26 cellular contexts compared by ENCODE assay signal in the genomic region with DNA sequence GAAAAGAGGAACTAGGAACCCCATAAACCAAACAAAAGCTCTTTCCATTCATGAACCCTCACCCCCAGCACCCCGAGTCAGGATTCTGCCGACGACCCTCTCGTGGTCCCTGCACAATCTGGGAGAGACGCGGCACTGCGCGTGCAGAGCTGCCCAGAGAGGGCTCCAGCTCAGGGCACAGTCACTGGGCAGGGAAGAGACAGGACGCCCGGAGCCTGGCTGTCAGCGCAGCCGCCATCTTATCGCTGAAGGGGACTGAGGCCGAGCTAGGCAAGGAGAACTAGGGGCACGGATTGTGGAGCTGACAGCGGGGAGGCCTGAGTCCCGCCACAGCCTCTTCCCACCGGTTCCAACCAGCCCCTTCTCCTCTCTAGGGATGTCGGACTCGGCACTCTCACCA. TPM values are rescaled to one million over a fixed set of nuclear protein-coding genes. Genes with fewer than 3 reads are reported as not detected.
DNase-seq lines count a peak whose midpoint lies in the region; ATAC-seq and TF ChIP-seq lines count a peak whose summit lies in the region.
"Had no signal": no experiment of that assay in that cellular context is flagged by ENCODE, and none has a peak within 500 bp of the region (broad histone marks: within the 10 kb centered on the region; RNA-seq: fewer than 3 reads in every experiment).

No MANE protein-coding gene starts in this region.

- H3K36me3 ChIP-seq in HUES6 (ENCODE audit: control insufficient read depth, insufficient read depth, low read length) = no peaks in the 10 kb centered on the region
- H3K36me3 ChIP-seq in ascending aorta = no peaks in the 10 kb centered on the region
- H3K36me3 ChIP-seq: prostate gland, SJSA1, WERI-Rb-1 had no signal

- DNase-seq in ascending aorta (ENCODE audit: low spot score in 2 of 2) (no peak), kidney tubule cell (ENCODE audit: low spot score) (peak; percentile 3), HT-29 (ENCODE audit: low spot score) (no peak), HFFc6 (no peak)
- no peak for DNase-seq in stimulated activated naive B cell treated with anti-CD40 and anti-IgM and Interleukin-4, amounts not matched to agents 10 μg/mL and 1 μg/mL and 100 μg/mL, for 72 hours
- DNase-seq in activated naive CD4-positive, alpha-beta T cell treated with anti-CD3 and anti-CD28 coated beads, Interleukin-2, amount 50 U/mL, for 72 hours (ENCODE audit: low spot score in 2 of 2) = no peak
- DNase-seq: activated CD4-positive, alpha-beta T cell treated with anti-CD3 and anti-CD28 coated beads, Interleukin-2, amount 50 U/mL, for 1 hour; activated CD8-positive, alpha-beta memory T cell treated with anti-CD3 and anti-CD28 coated beads, Interleukin-2, amount 50 U/mL, for 4 hours; CD4-positive, alpha-beta memory T cell; cortex of kidney; foreskin keratinocyte; GDM1; mesendoderm; MM.1S; NCI-H1694; NCI-H226; PC-3; T-helper 17 cell; WERI-Rb-1 had no signal

- H3K27me3 ChIP-seq in HUES6 (ENCODE audit: control insufficient read depth, insufficient read depth, low read length) (no peaks in the 10 kb centered on the region), ascending aorta (no peaks in the 10 kb centered on the region)
- H3K27me3 ChIP-seq: foreskin keratinocyte, SJSA1 had no signal

- H3K27ac ChIP-seq in HUES6 (ENCODE audit: low read depth, low read length) (no peak overlapping the region), ascending aorta (no peak overlapping the region)
- H3K27ac ChIP-seq: foreskin keratinocyte, prostate gland, SJSA1, WERI-Rb-1 had no signal

- H3K4me3 ChIP-seq in HUES6 (ENCODE audit: low read depth, low read length) = peak overlapping the region; percentile 40; the same call in 1 of the 2 replicates
- peak overlapping the region; percentile 43 to 46 for H3K4me3 ChIP-seq in ascending aorta
- H3K4me3 ChIP-seq: SJSA1 had no signal

- no peaks in the 10 kb centered on the region for H3K27me3 Mint-ChIP-seq in stimulated activated naive B cell treated with anti-CD40 and anti-IgM and Interleukin-4, amounts not matched to agents 10 μg/mL and 1 μg/mL and 100 μg/mL, for 72 hours
- peaks cover 1% of the 10 kb centered on the region; the same call in 1 of the 2 replicates for H3K27me3 Mint-ChIP-seq in HFFc6 (ENCODE audit: insufficient read depth)
- H3K27me3 Mint-ChIP-seq: brain; CD4-positive, alpha-beta memory T cell; T-helper 17 cell had no signal

- H3K4me1 Mint-ChIP-seq in stimulated activated naive B cell treated with anti-CD40 and anti-IgM and Interleukin-4, amounts not matched to agents 10 μg/mL and 1 μg/mL and 100 μg/mL, for 72 hours = peaks cover 3 to 8% of the 10 kb centered on the region in 2 donors
- H3K4me1 Mint-ChIP-seq in HFFc6 (ENCODE audit: low read depth) = no peaks in the 10 kb centered on the region
- H3K4me1 Mint-ChIP-seq: brain, nephron, T-helper 17 cell had no signal

- no peaks in the 10 kb centered on the region for H3K4me1 ChIP-seq in HUES6 (ENCODE audit: control insufficient read depth, insufficient read depth, low read length)
- no peaks in the 10 kb centered on the region for H3K4me1 ChIP-seq in ascending aorta
- H3K4me1 ChIP-seq: foreskin keratinocyte, prostate gland, SJSA1 had no signal

- H3K27ac Mint-ChIP-seq in stimulated activated naive B cell treated with anti-CD40 and anti-IgM and Interleukin-4, amounts not matched to agents 10 μg/mL and 1 μg/mL and 100 μg/mL, for 72 hours = no peak overlapping the region
- H3K27ac Mint-ChIP-seq in HFFc6 = no peak overlapping the region
- H3K27ac Mint-ChIP-seq in activated naive CD4-positive, alpha-beta T cell treated with anti-CD3 and anti-CD28 coated beads, Interleukin-2, amount 50 U/mL, for 72 hours = no peak overlapping the region
- H3K27ac Mint-ChIP-seq: activated T-helper 2 cell treated with anti-CD3 and anti-CD28 coated beads, Interferon-gamma antibody, Interleukin-2, Interleukin-4, amounts not matched to agents 10 μg/mL and 5 μg/mL and 100 μg/mL, durations not matched to agents 14 hours and 24 hours and 36 hours; brain; CD4-positive, alpha-beta memory T cell; nephron; T-helper 17 cell had no signal

- intact Hi-C loops in ascending aorta (cut with DNase I) = no loop called here

- ATAC-seq in stimulated activated naive B cell treated with anti-CD40 and anti-IgM and Interleukin-4, amounts not matched to agents 10 μg/mL and 1 μg/mL and 100 μg/mL, for 72 hours (replicated peaks) = no peak
- no peak for ATAC-seq in activated naive CD4-positive, alpha-beta T cell treated with anti-CD3 and anti-CD28 coated beads, Interleukin-2, amount 50 U/mL, for 72 hours
- ATAC-seq: foreskin keratinocyte, PC-3, T-helper 17 cell had no signal

- H3K9me3 ChIP-seq in HUES6 (ENCODE audit: control insufficient read depth, insufficient read depth, low read depth, low read length) (peaks cover 76% of the 10 kb centered on the region), ascending aorta (peaks cover 6 to 16% of the 10 kb centered on the region in 2 donors)
- H3K9me3 ChIP-seq: prostate gland had no signal

- no peak overlapping the region for H3K9ac ChIP-seq in HUES6 (ENCODE audit: low read length)

- H3K4me3 Mint-ChIP-seq in stimulated activated naive B cell treated with anti-CD40 and anti-IgM and Interleukin-4, amounts not matched to agents 10 μg/mL and 1 μg/mL and 100 μg/mL, for 72 hours = peak overlapping the region; percentile 19 to 78
- H3K4me3 Mint-ChIP-seq in HFFc6 = no peak overlapping the region
- H3K4me3 Mint-ChIP-seq: brain, nephron, T-helper 17 cell had no signal

- TF ChIP-seq CTCF in ascending aorta (IDR thresholded peaks at IDR 0.05) = no peak
- TF ChIP-seq CTCF in HFFc6 (IDR thresholded peaks at IDR 0.05) = no peak

- H3K36me3 Mint-ChIP-seq in stimulated activated naive B cell treated with anti-CD40 and anti-IgM and Interleukin-4, amounts not matched to agents 10 μg/mL and 1 μg/mL and 100 μg/mL, for 72 hours = no peaks in the 10 kb centered on the region
- H3K36me3 Mint-ChIP-seq in HFFc6 (ENCODE audit: low read depth) = peaks cover 5% of the 10 kb centered on the region; the same call in 1 of the 2 replicates
- H3K36me3 Mint-ChIP-seq in activated naive CD4-positive, alpha-beta T cell treated with anti-CD3 and anti-CD28 coated beads, Interleukin-2, amount 50 U/mL, for 72 hours = peaks cover 30 to 34% of the 10 kb centered on the region in 2 donors
- H3K36me3 Mint-ChIP-seq: brain; CD4-positive, alpha-beta memory T cell had no signal

- peaks cover 13 to 15% of the 10 kb centered on the region in 2 donors for H3K9me3 Mint-ChIP-seq in stimulated activated naive B cell treated with anti-CD40 and anti-IgM and Interleukin-4, amounts not matched to agents 10 μg/mL and 1 μg/mL and 100 μg/mL, for 72 hours
- H3K9me3 Mint-ChIP-seq in HFFc6 = peaks cover 79% of the 10 kb centered on the region
- H3K9me3 Mint-ChIP-seq in activated naive CD4-positive, alpha-beta T cell treated with anti-CD3 and anti-CD28 coated beads, Interleukin-2, amount 50 U/mL, for 72 hours = peaks cover 19 to 22% of the 10 kb centered on the region in 2 donors

RNA-seq across cellular contexts. Expression of gene ZNF98, which starts 0.3 kb away (rescaled TPM):
- 0.96 TPM for total RNA-seq in ascending aorta
- not detected in 2 replicates for total RNA-seq in HT-29 (2014; rRNA removed; shearing (Covaris generic))
- not detected for total RNA-seq in HFFc6 (2021; fragmentation: NEBNext Ultra II Directional; extraction: Animal tissue kit (Norgen Biotek cat#: 25700))
- total RNA-seq in activated naive CD4-positive, alpha-beta T cell treated with anti-CD3 and anti-CD28 coated beads, Interleukin-2, amount 50 U/mL, for 72 hours = not detected
- total RNA-seq: activated T-helper 2 cell treated with anti-CD3 and anti-CD28 coated beads, Interferon-gamma antibody, Interleukin-2, Interleukin-4, amounts not matched to agents 10 μg/mL and 5 μg/mL and 100 μg/mL, durations not matched to agents 14 hours and 24 hours and 36 hours; CD4-positive, alpha-beta memory T cell; endothelial cell of umbilical vein; SJSA1; T-helper 17 cell had no signal
